ENCODE assay signal across 19 cellular contexts in the genomic region with DNA sequence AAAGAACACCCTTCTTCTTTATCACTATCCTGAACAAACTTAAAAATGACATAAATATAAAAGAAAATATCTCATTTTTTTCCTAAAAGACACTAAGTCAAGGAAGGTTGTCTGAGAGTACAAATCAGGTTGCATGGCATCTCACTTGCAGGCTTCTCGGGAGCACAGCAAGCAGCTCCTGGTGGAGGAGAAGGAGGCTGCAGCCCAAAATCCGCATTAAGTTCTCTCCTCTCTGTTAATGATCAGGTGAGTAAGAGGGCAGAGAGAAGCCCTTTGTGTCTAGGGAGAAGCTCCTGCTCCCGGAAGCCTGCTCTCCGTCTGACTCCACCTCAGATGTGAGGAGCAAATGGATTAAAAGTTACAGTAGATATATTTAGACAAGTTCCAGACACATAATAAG. TPM values are rescaled to one million over a fixed set of nuclear protein-coding genes. Genes with fewer than 3 reads are reported as not detected.
DNase-seq lines count a peak whose midpoint lies in the region; ATAC-seq and TF ChIP-seq lines count a peak whose summit lies in the region.
"Had no signal": no experiment of that assay in that cellular context is flagged by ENCODE, and none has a peak within 500 bp of the region (broad histone marks: within the 10 kb centered on the region; RNA-seq: fewer than 3 reads in every experiment).

No MANE protein-coding gene starts in this region.

- no peaks in the 10 kb centered on the region for H3K36me3 Mint-ChIP-seq in neural progenitor cell
- H3K36me3 Mint-ChIP-seq in activated CD8-positive, alpha-beta T cell treated with anti-CD3 and anti-CD28 coated beads, Interleukin-2, amount 10 ng/mL, durations not matched to agents 7 days and 5 days (ENCODE audit: low read depth), result no peaks in the 10 kb centered on the region
- H3K36me3 Mint-ChIP-seq: CD8-positive, alpha-beta T cell had no signal

- no peak overlapping the region for H3K4me3 Mint-ChIP-seq in neural progenitor cell
- H3K4me3 Mint-ChIP-seq in activated CD8-positive, alpha-beta T cell treated with anti-CD3 and anti-CD28 coated beads, Interleukin-2, amount 10 ng/mL, durations not matched to agents 7 days and 5 days, result no peak overlapping the region
- H3K4me3 Mint-ChIP-seq: CD8-positive, alpha-beta T cell had no signal

- RAD21 ChIA-PET in HCT116 (lab: Charles Lee; ENCODE audit: low non-redundant PET in 1 of 2, low total read pairs in 2 of 2, uncharacterized antibody in 2 of 2, unreplicated experiment in 2 of 2), result no interaction called here

- DNase-seq in HCT116 (ENCODE audit: low read depth, low spot score), result no peak
- no peak for DNase-seq in epithelial cell of proximal tubule (ENCODE audit: low read depth)
- peak; percentile 24 for DNase-seq in neural progenitor cell (ENCODE audit: low spot score)
- no peak for DNase-seq in ascending aorta (ENCODE audit: low spot score in 2 of 2)
- DNase-seq in NCI-H748 treated with DMSO at 0.1 percent for 48 hours (lab: John Stamatoyannopoulos, UW), result no peak
- DNase-seq in activated CD8-positive, alpha-beta T cell treated with anti-CD3 and anti-CD28 coated beads, Interleukin-2, amount 10 ng/mL, durations not matched to agents 7 days and 5 days, result no peak
- DNase-seq: Calu3; CD8-positive, alpha-beta T cell; MM.1S; NCI-H1092; NCI-H1436 treated with DMSO at 0.1 percent for 48 hours; NCI-H2029; NCI-H345; NCI-H524 treated with DMSO at 0.1 percent for 48 hours; Right ventricle myocardium superior; SK-N-SH had no signal

- no peaks in the 10 kb centered on the region for H3K27me3 Mint-ChIP-seq in neural progenitor cell (ENCODE audit: insufficient read depth, low read depth)
- no peaks in the 10 kb centered on the region for H3K27me3 Mint-ChIP-seq in activated CD8-positive, alpha-beta T cell treated with anti-CD3 and anti-CD28 coated beads, Interleukin-2, amount 10 ng/mL, durations not matched to agents 7 days and 5 days (ENCODE audit: low read depth)

- intact Hi-C loops in HCT116 (cut with micrococcal nuclease), result no loop called here
- intact Hi-C loops in ascending aorta (cut with DNase I), result no loop called here

- no peak overlapping the region for H3K27ac Mint-ChIP-seq in neural progenitor cell
- H3K27ac Mint-ChIP-seq in activated CD8-positive, alpha-beta T cell treated with anti-CD3 and anti-CD28 coated beads, Interleukin-2, amount 10 ng/mL, durations not matched to agents 7 days and 5 days, result no peak overlapping the region
- H3K27ac Mint-ChIP-seq: CD8-positive, alpha-beta T cell had no signal

- H3K79me2 ChIP-seq in HCT116 (ENCODE audit: insufficient read depth, low read length) (no peaks in the 10 kb centered on the region), neural progenitor cell (ENCODE audit: low read depth) (no peaks in the 10 kb centered on the region)

- H2AFZ ChIP-seq in HCT116 (ENCODE audit: low read depth, low read length, poor library complexity, severe bottlenecking) (no peak overlapping the region), neural progenitor cell (replicated peaks) (no peak overlapping the region)

- peaks cover 5% of the 10 kb centered on the region for H3K9me3 Mint-ChIP-seq in neural progenitor cell
- H3K9me3 Mint-ChIP-seq in activated CD8-positive, alpha-beta T cell treated with anti-CD3 and anti-CD28 coated beads, Interleukin-2, amount 10 ng/mL, durations not matched to agents 7 days and 5 days (ENCODE audit: insufficient read depth), result no peaks in the 10 kb centered on the region
- H3K9me3 Mint-ChIP-seq: CD8-positive, alpha-beta T cell had no signal

- H3K9me3 ChIP-seq in BLaER1 (peaks cover 1% of the 10 kb centered on the region; the same call in 1 of the 2 replicates), HCT116 (ENCODE audit: control insufficient read depth in 1 of 2, insufficient read depth in 1 of 2, low read depth in 1 of 2, low read length in 2 of 2) (no peaks in the 10 kb centered on the region), neural progenitor cell (ENCODE audit: low read depth) (no peaks in the 10 kb centered on the region), ascending aorta (no peaks in the 10 kb centered on the region)
- H3K9me3 ChIP-seq: SK-N-SH had no signal

- H3F3A ChIP-seq in neural progenitor cell (ENCODE audit: low read depth), result no peaks in the 10 kb centered on the region

- H3K9me2 ChIP-seq in HCT116 (ENCODE audit: insufficient read depth), result no peaks in the 10 kb centered on the region
- H3K9me2 ChIP-seq: SK-N-SH had no signal

- POLR2A ChIA-PET in HCT116 (lab: Charles Lee), result no interaction called here
- POLR2A ChIA-PET in activated CD8-positive, alpha-beta T cell treated with anti-CD3 and anti-CD28 coated beads, Interleukin-2, amount 10 ng/mL, durations not matched to agents 7 days and 5 days (lab: Charles Lee), result no interaction called here

- H3K4me3 ChIP-seq in BLaER1, result no peak overlapping the region
- H3K4me3 ChIP-seq in HCT116 (replicated peaks in 1 of 2; ENCODE audit: low read depth in 1 of 2, low read length in 2 of 2), result no peak overlapping the region
- H3K4me3 ChIP-seq in epithelial cell of proximal tubule (ENCODE audit: low read depth, low read length), result no peak overlapping the region
- H3K4me3 ChIP-seq in neural progenitor cell, result no peak overlapping the region
- H3K4me3 ChIP-seq in ascending aorta, result no peak overlapping the region

- TF ChIP-seq RAD21 in HCT116 (IDR thresholded peaks at IDR 0.05; ENCODE audit: low read depth), result no peak

- H3K27me3 ChIP-seq in BLaER1 (no peaks in the 10 kb centered on the region), HCT116 (ENCODE audit: insufficient read depth, low read length) (no peaks in the 10 kb centered on the region), neural progenitor cell (no peaks in the 10 kb centered on the region), ascending aorta (no peaks in the 10 kb centered on the region)

- TF ChIP-seq POLR2A in HCT116 (IDR thresholded peaks at IDR 0.05; ENCODE audit: borderline replicate concordance, extremely low read depth, insufficient read depth, insufficient read length), result no peak

- TF ChIP-seq CTCF in HCT116 (IDR thresholded peaks at IDR 0.05 in 2 of 3, conservative IDR thresholded peaks at IDR 0.05 in 1 of 3; ENCODE audit: borderline replicate concordance in 1 of 3, insufficient read depth in 1 of 3, low read depth in 2 of 3, low read length in 2 of 3) (0 out of 6 replicates have a peak, but pooled peaks of 1 of the 3 experiments have one; percentile 11), epithelial cell of proximal tubule (conservative IDR thresholded peaks at IDR 0.05; ENCODE audit: low read depth, low read length) (peak; percentile 21), neural progenitor cell (IDR thresholded peaks at IDR 0.05) (peak; percentile 27), ascending aorta (IDR thresholded peaks at IDR 0.05) (no peak)

- ATAC-seq in HCT116, result peak; percentile 32; the same call in 1 of the 2 replicates
- ATAC-seq in activated CD8-positive, alpha-beta T cell treated with anti-CD3 and anti-CD28 coated beads, Interleukin-2, amount 10 ng/mL, durations not matched to agents 7 days and 5 days, result no peak
- ATAC-seq: CD8-positive, alpha-beta T cell; Panc1 had no signal

- CTCF ChIA-PET in HCT116 (lab: Charles Lee), result no interaction called here
- CTCF ChIA-PET in activated CD8-positive, alpha-beta T cell treated with anti-CD3 and anti-CD28 coated beads, Interleukin-2, amount 10 ng/mL, durations not matched to agents 7 days and 5 days (lab: Charles Lee), result no interaction called here

- H4K20me1 ChIP-seq in BLaER1 (no peaks in the 10 kb centered on the region), HCT116 (ENCODE audit: insufficient read depth) (no peaks in the 10 kb centered on the region), neural progenitor cell (ENCODE audit: low read depth) (no peaks in the 10 kb centered on the region)

- H3K36me3 ChIP-seq in BLaER1, result no peaks in the 10 kb centered on the region
- no peaks in the 10 kb centered on the region for H3K36me3 ChIP-seq in HCT116 (ENCODE audit: control insufficient read depth in 1 of 2, insufficient read depth in 2 of 2, low read length in 2 of 2)
- no peaks in the 10 kb centered on the region for H3K36me3 ChIP-seq in neural progenitor cell
- H3K36me3 ChIP-seq in ascending aorta, result no peaks in the 10 kb centered on the region

- H3K4me1 ChIP-seq in BLaER1, result peaks cover 36% of the 10 kb centered on the region
- no peaks in the 10 kb centered on the region for H3K4me1 ChIP-seq in HCT116 (ENCODE audit: control insufficient read depth in 1 of 2, insufficient read depth in 2 of 2, low read length in 2 of 2)
- H3K4me1 ChIP-seq in neural progenitor cell, result no peaks in the 10 kb centered on the region
- H3K4me1 ChIP-seq in ascending aorta, result no peaks in the 10 kb centered on the region

- H3K4me1 Mint-ChIP-seq in neural progenitor cell, result no peaks in the 10 kb centered on the region
- no peaks in the 10 kb centered on the region for H3K4me1 Mint-ChIP-seq in activated CD8-positive, alpha-beta T cell treated with anti-CD3 and anti-CD28 coated beads, Interleukin-2, amount 10 ng/mL, durations not matched to agents 7 days and 5 days (ENCODE audit: low read depth)

- no peak overlapping the region for H3K9ac ChIP-seq in BLaER1
- H3K9ac ChIP-seq in HCT116 (ENCODE audit: low read length), result no peak overlapping the region
- H3K9ac ChIP-seq in neural progenitor cell, result no peak overlapping the region
- H3K9ac ChIP-seq: SK-N-SH had no signal

- no TSS peak for BruUV-seq in HCT116 (replicated peaks; lab: Mats Ljungman, UMichigan)

- H3K4me2 ChIP-seq in BLaER1 (peak overlapping the region; percentile 74), HCT116 (ENCODE audit: low read length) (no peak overlapping the region), neural progenitor cell (no peak overlapping the region)
- H3K4me2 ChIP-seq: SK-N-SH had no signal

- H3K27ac ChIP-seq in BLaER1 (no peak overlapping the region), HCT116 (ENCODE audit: low read depth, low read length) (no peak overlapping the region), neural progenitor cell (no peak overlapping the region), ascending aorta (no peak overlapping the region)

TF ChIP-seq in HCT116, 20 proteins besides CTCF, POLR2A, EP300 and RAD21 (continues in another document):
- TF ChIP-seq YY1 (IDR thresholded peaks at IDR 0.05; ENCODE audit: extremely low read depth, insufficient replicate concordance, low read depth, low read length), result no peak

RNA-seq across cellular contexts. Expression of a gene that starts 35.0 kb away (rescaled TPM):
- total RNA-seq in HCT116 (2021; ENCODE audit: unreplicated experiment) (not detected), epithelial cell of proximal tubule (0.06 and 0.07 TPM in 2 replicates), neural progenitor cell (ENCODE audit: low replicate concordance) (0.43 TPM in 2 replicates), ascending aorta (not detected)
- polyA plus RNA-seq in HCT116 (2012), result under 0.01 and 0.01 TPM in 2 replicates
- total RNA-seq in activated CD8-positive, alpha-beta T cell treated with anti-CD3 and anti-CD28 coated beads, Interleukin-2, amount 10 ng/mL, durations not matched to agents 7 days and 5 days, result not detected
- total RNA-seq: Calu3; CD8-positive, alpha-beta T cell; LHCN-M2 had no signal

Comparison
In these comparisons a context has a peak if more than half of its experiments do, and no peak if none do; other contexts are left out.
1. CTCF ChIP-seq: peak in epithelial cell of proximal tubule (single experiment) and neural progenitor cell (single experiment); none in ascending aorta (0 of 3).